1 cellular context compared by ENCODE assay signal in the genomic region with DNA sequence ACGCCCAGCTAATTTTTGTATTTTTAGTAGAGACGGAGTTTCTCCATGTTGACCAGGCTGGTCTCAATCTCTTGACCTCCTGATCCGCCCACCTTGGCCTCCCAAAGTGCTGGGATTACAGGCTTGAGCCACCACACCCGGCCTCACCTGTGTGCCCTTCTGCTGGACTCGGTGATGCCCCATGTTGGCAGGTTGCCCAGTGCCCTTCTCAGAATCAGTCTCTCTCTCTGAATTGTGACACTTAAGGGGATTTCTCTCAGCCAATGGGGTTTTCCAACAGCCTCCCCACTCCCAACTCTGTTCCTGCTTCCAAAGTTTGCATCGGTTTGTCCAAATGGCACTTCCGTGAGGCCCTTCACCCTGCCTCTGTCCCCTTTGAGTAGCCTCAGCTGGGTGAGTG.
TF ChIP-seq lines count a peak whose summit lies in the region.

No MANE protein-coding gene starts in this region.

TF ChIP-seq in HCT116, 20 proteins besides CTCF, POLR2A, EP300 and RAD21 (continued from another document):
- TF ChIP-seq EGR1 (IDR thresholded peaks at IDR 0.05; ENCODE audit: low read depth) = no peak
- TF ChIP-seq ELF1 (IDR thresholded peaks at IDR 0.05; ENCODE audit: borderline replicate concordance, low read depth) = no peak
- TF ChIP-seq, protein P1, sequence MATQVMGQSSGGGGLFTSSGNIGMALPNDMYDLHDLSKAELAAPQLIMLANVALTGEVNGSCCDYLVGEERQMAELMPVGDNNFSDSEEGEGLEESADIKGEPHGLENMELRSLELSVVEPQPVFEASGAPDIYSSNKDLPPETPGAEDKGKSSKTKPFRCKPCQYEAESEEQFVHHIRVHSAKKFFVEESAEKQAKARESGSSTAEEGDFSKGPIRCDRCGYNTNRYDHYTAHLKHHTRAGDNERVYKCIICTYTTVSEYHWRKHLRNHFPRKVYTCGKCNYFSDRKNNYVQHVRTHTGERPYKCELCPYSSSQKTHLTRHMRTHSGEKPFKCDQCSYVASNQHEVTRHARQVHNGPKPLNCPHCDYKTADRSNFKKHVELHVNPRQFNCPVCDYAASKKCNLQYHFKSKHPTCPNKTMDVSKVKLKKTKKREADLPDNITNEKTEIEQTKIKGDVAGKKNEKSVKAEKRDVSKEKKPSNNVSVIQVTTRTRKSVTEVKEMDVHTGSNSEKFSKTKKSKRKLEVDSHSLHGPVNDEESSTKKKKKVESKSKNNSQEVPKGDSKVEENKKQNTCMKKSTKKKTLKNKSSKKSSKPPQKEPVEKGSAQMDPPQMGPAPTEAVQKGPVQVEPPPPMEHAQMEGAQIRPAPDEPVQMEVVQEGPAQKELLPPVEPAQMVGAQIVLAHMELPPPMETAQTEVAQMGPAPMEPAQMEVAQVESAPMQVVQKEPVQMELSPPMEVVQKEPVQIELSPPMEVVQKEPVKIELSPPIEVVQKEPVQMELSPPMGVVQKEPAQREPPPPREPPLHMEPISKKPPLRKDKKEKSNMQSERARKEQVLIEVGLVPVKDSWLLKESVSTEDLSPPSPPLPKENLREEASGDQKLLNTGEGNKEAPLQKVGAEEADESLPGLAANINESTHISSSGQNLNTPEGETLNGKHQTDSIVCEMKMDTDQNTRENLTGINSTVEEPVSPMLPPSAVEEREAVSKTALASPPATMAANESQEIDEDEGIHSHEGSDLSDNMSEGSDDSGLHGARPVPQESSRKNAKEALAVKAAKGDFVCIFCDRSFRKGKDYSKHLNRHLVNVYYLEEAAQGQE (IDR thresholded peaks at IDR 0.05; ENCODE audit: low read depth) = no peak
- TF ChIP-seq CEBPB (IDR thresholded peaks at IDR 0.05; ENCODE audit: low read depth) = no peak
- no peak for TF ChIP-seq JUND (IDR thresholded peaks at IDR 0.05)
- no peak for TF ChIP-seq EZH2phosphoT487 (IDR thresholded peaks at IDR 0.05; ENCODE audit: borderline replicate concordance)
- TF ChIP-seq, protein P2, sequence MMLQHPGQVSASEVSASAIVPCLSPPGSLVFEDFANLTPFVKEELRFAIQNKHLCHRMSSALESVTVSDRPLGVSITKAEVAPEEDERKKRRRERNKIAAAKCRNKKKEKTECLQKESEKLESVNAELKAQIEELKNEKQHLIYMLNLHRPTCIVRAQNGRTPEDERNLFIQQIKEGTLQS (IDR thresholded peaks at IDR 0.05) = no peak
- TF ChIP-seq POLR2AphosphoS5 (IDR thresholded peaks at IDR 0.05; ENCODE audit: low read depth, low read length) = no peak
- no peak for TF ChIP-seq SRF (IDR thresholded peaks at IDR 0.05; ENCODE audit: low read depth)
- no peak for TF ChIP-seq SP1 (IDR thresholded peaks at IDR 0.05; ENCODE audit: low read depth)
- TF ChIP-seq, protein P3, sequence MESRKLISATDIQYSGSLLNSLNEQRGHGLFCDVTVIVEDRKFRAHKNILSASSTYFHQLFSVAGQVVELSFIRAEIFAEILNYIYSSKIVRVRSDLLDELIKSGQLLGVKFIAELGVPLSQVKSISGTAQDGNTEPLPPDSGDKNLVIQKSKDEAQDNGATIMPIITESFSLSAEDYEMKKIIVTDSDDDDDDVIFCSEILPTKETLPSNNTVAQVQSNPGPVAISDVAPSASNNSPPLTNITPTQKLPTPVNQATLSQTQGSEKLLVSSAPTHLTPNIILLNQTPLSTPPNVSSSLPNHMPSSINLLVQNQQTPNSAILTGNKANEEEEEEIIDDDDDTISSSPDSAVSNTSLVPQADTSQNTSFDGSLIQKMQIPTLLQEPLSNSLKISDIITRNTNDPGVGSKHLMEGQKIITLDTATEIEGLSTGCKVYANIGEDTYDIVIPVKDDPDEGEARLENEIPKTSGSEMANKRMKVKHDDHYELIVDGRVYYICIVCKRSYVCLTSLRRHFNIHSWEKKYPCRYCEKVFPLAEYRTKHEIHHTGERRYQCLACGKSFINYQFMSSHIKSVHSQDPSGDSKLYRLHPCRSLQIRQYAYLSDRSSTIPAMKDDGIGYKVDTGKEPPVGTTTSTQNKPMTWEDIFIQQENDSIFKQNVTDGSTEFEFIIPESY (IDR thresholded peaks at IDR 0.05; ENCODE audit: extremely low read depth, insufficient replicate concordance, low read length) = no peak
- no peak for TF ChIP-seq EZH2 (IDR thresholded peaks at IDR 0.05)
